In the genomic region with DNA sequence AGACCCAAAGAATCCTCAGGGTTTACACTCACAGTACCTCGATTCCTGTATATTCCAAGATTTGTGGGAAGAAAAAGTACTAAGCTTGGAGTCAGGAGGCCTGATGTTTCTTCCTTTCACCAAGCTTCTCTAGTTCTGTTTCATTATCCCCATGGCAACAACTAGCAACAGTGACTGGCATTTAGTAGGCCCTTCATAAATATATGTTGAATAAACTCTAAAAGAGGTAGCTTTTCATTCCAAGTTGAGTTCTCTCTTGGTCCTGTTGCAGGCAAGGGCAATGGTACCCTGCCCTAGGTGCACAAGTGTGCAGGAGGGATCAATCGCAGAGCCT, we compare ENCODE assay signal across 8 cellular contexts. TPM values are rescaled to one million over a fixed set of nuclear protein-coding genes. Genes with fewer than 3 reads are reported as not detected.
A peak's percentile ranks its signal among the peaks of the same experiment; 100 is the strongest.
DNase-seq lines count a peak whose midpoint lies in the region; ATAC-seq and TF ChIP-seq lines count a peak whose summit lies in the region.

No MANE protein-coding gene starts in this region.

- in situ Hi-C loops in Panc1 (cut with HindIII; ENCODE audit: low pct_unique_long_range_greater_than_20kb, low sequenced_read_pairs): loop anchor here (10.0 kb wide), 1 partner anchor 173 kb away; no protein-coding TSS in a partner anchor

- no peaks in the 10 kb centered on the region for H3K27me3 Mint-ChIP-seq in activated T-cell treated with anti-CD3 and anti-CD28 coated beads, Interleukin-2, amount 50 U/mL, for 72 hours (ENCODE audit: low read depth)
- H3K27me3 Mint-ChIP-seq in naive B cell: no peaks in the 10 kb centered on the region

- no peak for DNase-seq in activated T-cell treated with anti-CD3 and anti-CD28 coated beads, Interleukin-2, amount 50 U/mL, for 72 hours
- DNase-seq in activated T-cell treated with anti-CD3 and anti-CD28 coated beads for 4 hours: no peak
- no peak for DNase-seq in Panc1 (ENCODE audit: low read depth, low spot score)
- no peak for DNase-seq in effector memory CD4-positive, alpha-beta T cell
- no peak for DNase-seq in naive B cell
- DNase-seq in DMS 273 (lab: John Stamatoyannopoulos, UW; ENCODE audit: unreplicated experiment): no peak
- no peak for DNase-seq in midbrain (lab: John Stamatoyannopoulos, UW)
- DNase-seq in Ammon's horn (ENCODE audit: low spot score): no peak

- POLR2A ChIA-PET in Panc1 (lab: Charles Lee): interaction anchor here (0.6 to 1.6 kb wide), 5 partner anchors 10 to 183 kb away, joined by 3 to 12 read pairs (median 4); a partner anchor contains a TSS

- H3K36me3 ChIP-seq in Panc1 (ENCODE audit: control insufficient read depth, insufficient read depth, low read length): peaks cover 20% of the 10 kb centered on the region
- H3K36me3 ChIP-seq in effector memory CD4-positive, alpha-beta T cell (ENCODE audit: control insufficient read depth, insufficient read depth, low read length): peaks cover 16% of the 10 kb centered on the region

- no peaks in the 10 kb centered on the region for H3K9me3 ChIP-seq in Panc1 (ENCODE audit: control insufficient read depth, insufficient read depth, low read depth, low read length)
- H3K9me3 ChIP-seq in effector memory CD4-positive, alpha-beta T cell (ENCODE audit: control insufficient read depth, low read length): no peaks in the 10 kb centered on the region

- H3K4me1 ChIP-seq in Panc1 (ENCODE audit: control insufficient read depth, insufficient read depth, low read length): peaks cover 37% of the 10 kb centered on the region
- peaks cover 28% of the 10 kb centered on the region for H3K4me1 ChIP-seq in effector memory CD4-positive, alpha-beta T cell (ENCODE audit: control insufficient read depth, insufficient read depth, low read length, poor library complexity, severe bottlenecking)

- H3K4me3 ChIP-seq in Panc1 (ENCODE audit: low read depth in 2 of 2, low read length in 2 of 2): peak overlapping the region; percentile 62 to 86
- peak overlapping the region; percentile 76 for H3K4me3 ChIP-seq in effector memory CD4-positive, alpha-beta T cell (ENCODE audit: insufficient read depth, low read depth, low read length, poor library complexity, severe bottlenecking)

- TSS peak; percentile 94 for BruUV-seq in Panc1 (replicated peaks; lab: Mats Ljungman, UMichigan)

- peaks cover 55% of the 10 kb centered on the region for H3K4me1 Mint-ChIP-seq in activated T-cell treated with anti-CD3 and anti-CD28 coated beads, Interleukin-2, amount 50 U/mL, for 72 hours (ENCODE audit: low read depth)
- H3K4me1 Mint-ChIP-seq in naive B cell: peaks cover 40 to 48% (median 46%) of the 10 kb centered on the region in 3 donors

- intact Hi-C loops in Panc1 (cut with micrococcal nuclease; ENCODE audit: unreplicated experiment): no loop called here

- CTCF ChIA-PET in Panc1 (lab: Charles Lee): interaction anchor here (0.6 to 1.3 kb wide), 2 partner anchors 11 to 19 kb away, joined by 4 to 5 read pairs; no protein-coding TSS in a partner anchor

- peak overlapping the region; percentile 94 for H3K27ac ChIP-seq in Panc1 (ENCODE audit: low read length)
- peak overlapping the region; percentile 87 for H3K27ac ChIP-seq in effector memory CD4-positive, alpha-beta T cell (ENCODE audit: insufficient read depth, low read length, poor library complexity, severe bottlenecking)

- H3K4me3 Mint-ChIP-seq in activated T-cell treated with anti-CD3 and anti-CD28 coated beads, Interleukin-2, amount 50 U/mL, for 72 hours: peak overlapping the region; percentile 84 to 99
- peak overlapping the region; percentile 86 to 98 (median 95) for H3K4me3 Mint-ChIP-seq in naive B cell

- no peak for TF ChIP-seq CTCF in Panc1 (IDR thresholded peaks at IDR 0.05)

- H3K27me3 ChIP-seq in Panc1 (ENCODE audit: control insufficient read depth, insufficient read depth, low read length): no peaks in the 10 kb centered on the region
- no peaks in the 10 kb centered on the region for H3K27me3 ChIP-seq in effector memory CD4-positive, alpha-beta T cell (replicated peaks; ENCODE audit: control insufficient read depth, insufficient read depth, low read length, poor library complexity, severe bottlenecking)

- peaks cover 23 to 29% of the 10 kb centered on the region in 2 donors for H3K36me3 Mint-ChIP-seq in activated T-cell treated with anti-CD3 and anti-CD28 coated beads, Interleukin-2, amount 50 U/mL, for 72 hours (ENCODE audit: insufficient read depth in 2 of 2)
- peaks cover 0 to 12% of the 10 kb centered on the region in 2 donors for H3K36me3 Mint-ChIP-seq in naive B cell

- peak overlapping the region; percentile 90 for H3K27ac Mint-ChIP-seq in activated T-cell treated with anti-CD3 and anti-CD28 coated beads, Interleukin-2, amount 50 U/mL, for 72 hours
- peak overlapping the region; percentile 94 to 99 (median 97) for H3K27ac Mint-ChIP-seq in naive B cell

- ATAC-seq in activated T-cell treated with anti-CD3 and anti-CD28 coated beads, Interleukin-2, amount 50 U/mL, for 72 hours (replicated peaks in 1 of 2): peak in 1 of 2 donors; percentile 9
- ATAC-seq in Panc1 (peak; percentile 4; the same call in 1 of the 2 replicates), naive B cell (ENCODE audit: low read depth in 2 of 2) (peak; percentile 1 to 2)

- no peaks in the 10 kb centered on the region for H3K9me3 Mint-ChIP-seq in activated T-cell treated with anti-CD3 and anti-CD28 coated beads, Interleukin-2, amount 50 U/mL, for 72 hours
- H3K9me3 Mint-ChIP-seq in naive B cell: no peaks in the 10 kb centered on the region

RNA-seq across cellular contexts. Expression of a gene that starts 0.5 kb away (rescaled TPM):
- total RNA-seq in activated T-cell treated with anti-CD3 and anti-CD28 coated beads, Interleukin-2, amount 50 U/mL, for 72 hours: 100 to 1,000 TPM; 133 to 191 TPM
- 223 TPM for total RNA-seq in Panc1 (2021; ENCODE audit: unreplicated experiment)
- polyA plus RNA-seq in Panc1 (2012; ENCODE audit: insufficient read length): 149 TPM
- 10 to 100 TPM; 75.2 to 89.3 (median 76.9) TPM for polyA plus RNA-seq in naive B cell (ENCODE audit: low read depth in 6 of 6)

RNA-seq across cellular contexts. Expression of a gene that starts 15.1 kb away (rescaled TPM):
- 10 to 100 TPM; 45.9 to 52.9 TPM for total RNA-seq in activated T-cell treated with anti-CD3 and anti-CD28 coated beads, Interleukin-2, amount 50 U/mL, for 72 hours
- 296 TPM for total RNA-seq in Panc1 (2021; ENCODE audit: unreplicated experiment)
- polyA plus RNA-seq in Panc1 (2012; ENCODE audit: insufficient read length): 413 TPM
- polyA plus RNA-seq in naive B cell (ENCODE audit: low read depth in 6 of 6): 100 to 1,000 TPM; 170 to 239 (median 193) TPM

RNA-seq across cellular contexts. Expression of a gene that starts 37.0 kb away (rescaled TPM):
- 10 to 100 TPM; 54.7 to 54.8 TPM for total RNA-seq in activated T-cell treated with anti-CD3 and anti-CD28 coated beads, Interleukin-2, amount 50 U/mL, for 72 hours
- total RNA-seq in Panc1 (2021; ENCODE audit: unreplicated experiment): 371 TPM
- polyA plus RNA-seq in Panc1 (2012; ENCODE audit: insufficient read length): 299 TPM
- 100 to 1,000 TPM in 4 of 6 donors, 10 to 100 TPM in 2; 92.4 to 140 (median 108) TPM for polyA plus RNA-seq in naive B cell (ENCODE audit: low read depth in 6 of 6)
